ENCODE assay signal across 16 cellular contexts in genomic region chr1:89998306-89998705, GRCh38. TPM values are rescaled to one million over a fixed set of nuclear protein-coding genes. Genes with fewer than 3 reads are reported as not detected.
DNase-seq lines count a peak whose midpoint lies in the region; ATAC-seq and TF ChIP-seq lines count a peak whose summit lies in the region.
"Had no signal": no experiment of that assay in that cellular context is flagged by ENCODE, and none has a peak within 500 bp of the region (broad histone marks: within the 10 kb centered on the region; RNA-seq: fewer than 3 reads in every experiment).

No MANE protein-coding gene starts in this region.

- no peak for TF ChIP-seq RAD21 in IMR-90 (IDR thresholded peaks at IDR 0.05; ENCODE audit: low read length)

- H2AFZ ChIP-seq in IMR-90 (replicated peaks; ENCODE audit: low read length, poor library complexity), result no peak overlapping the region

- no peak overlapping the region for H3K4me3 ChIP-seq in BLaER1 treated with 17β-estradiol and CSF1 and Interleukin-3, amounts not matched to agents 10 nM and 100 nM
- no peak overlapping the region for H3K4me3 ChIP-seq in IMR-90 (ENCODE audit: insufficient read depth, low read depth, low read length)
- peak overlapping the region; percentile 53 for H3K4me3 ChIP-seq in adipocyte (ENCODE audit: low read length)
- H3K4me3 ChIP-seq in esophagus muscularis mucosa, result no peak overlapping the region

- peaks cover 23 to 45% (median 39%) of the 10 kb centered on the region in 10 experiments; a peak in 19 of 20 replicates for H3K4me1 ChIP-seq in BLaER1 treated with 17β-estradiol and CSF1 and Interleukin-3, amounts not matched to agents 10 nM and 100 nM
- H3K4me1 ChIP-seq in IMR-90 (ENCODE audit: control insufficient read depth, insufficient read depth, low read length) (no peaks in the 10 kb centered on the region; the same call in 1 of the 2 replicates), adipocyte (ENCODE audit: control insufficient read depth, insufficient read depth, low read length) (peaks cover 42% of the 10 kb centered on the region), esophagus muscularis mucosa (peaks cover 22 to 51% (median 39%) of the 10 kb centered on the region in 4 donors)

- no peaks in the 10 kb centered on the region for H3K9me3 ChIP-seq in BLaER1 treated with 17β-estradiol and CSF1 and Interleukin-3, amounts not matched to agents 10 nM and 100 nM (replicated peaks in 1 of 11)
- H3K9me3 ChIP-seq in IMR-90 (ENCODE audit: control insufficient read depth, insufficient read depth, low read length) (no peaks in the 10 kb centered on the region), adipocyte (ENCODE audit: control insufficient read depth, low read length) (no peaks in the 10 kb centered on the region), esophagus muscularis mucosa (no peaks in the 10 kb centered on the region)

- H3K18ac ChIP-seq in IMR-90 (ENCODE audit: low read depth, low read length), result no peak overlapping the region

- CTCF ChIA-PET in IMR-90 (lab: Yijun Ruan, JAX), result no interaction called here

- no peak for TF ChIP-seq CTCF in IMR-90 (conservative IDR thresholded peaks at IDR 0.05; ENCODE audit: low read depth, low read length)
- TF ChIP-seq CTCF in esophagus muscularis mucosa (IDR thresholded peaks at IDR 0.05), result no peak

- BruUV-seq in IMR-90 (replicated peaks; lab: Mats Ljungman, UMichigan), result no TSS peak

- no peak overlapping the region for H3K14ac ChIP-seq in IMR-90 (replicated peaks; ENCODE audit: low read depth, low read length)

- TF ChIP-seq EP300 in esophagus muscularis mucosa (IDR thresholded peaks at IDR 0.05), result no peak

- peak overlapping the region in 9 of 11 experiments; percentile 87 to 99 (median 93); a peak in 12 of 22 replicates for H3K4me2 ChIP-seq in BLaER1 treated with 17β-estradiol and CSF1 and Interleukin-3, amounts not matched to agents 10 nM and 100 nM
- no peak overlapping the region; the same call in 1 of the 2 replicates for H3K4me2 ChIP-seq in IMR-90 (ENCODE audit: low read depth, low read length)

- no peak overlapping the region for H3K4ac ChIP-seq in IMR-90 (ENCODE audit: low read depth, low read length)

- no peak overlapping the region for H3K27ac ChIP-seq in BLaER1 treated with 17β-estradiol and CSF1 and Interleukin-3, amounts not matched to agents 10 nM and 100 nM
- H3K27ac ChIP-seq in IMR-90 (ENCODE audit: insufficient read depth, low read length) (no peak overlapping the region), esophagus muscularis mucosa (replicated peaks in 1 of 4) (no peak overlapping the region)

- no peak for ATAC-seq in IMR-90 (ENCODE audit: low read depth)
- ATAC-seq: effector memory CD8-positive, alpha-beta T cell; stimulated activated naive B cell treated with anti-CD40 and anti-IgM and Interleukin-4, amounts not matched to agents 10 μg/mL and 1 μg/mL and 100 μg/mL, for 72 hours had no signal

- peaks cover 2% of the 10 kb centered on the region for H3K9me1 ChIP-seq in IMR-90 (ENCODE audit: insufficient read depth, low read length)

- H3K23ac ChIP-seq in IMR-90 (ENCODE audit: low read depth, low read length), result no peak overlapping the region

- no peak overlapping the region for H2BK15ac ChIP-seq in IMR-90 (ENCODE audit: low read depth, low read length)

- TF ChIP-seq POLR2A in IMR-90 (IDR thresholded peaks at IDR 0.05; ENCODE audit: low read depth, low read length) (no peak), esophagus muscularis mucosa (IDR thresholded peaks at IDR 0.05; ENCODE audit: low read depth) (no peak)

- POLR2A ChIA-PET in IMR-90 (lab: Charles Lee; ENCODE audit: unreplicated experiment), result no interaction called here

- no peak overlapping the region for H2AK9ac ChIP-seq in IMR-90 (replicated peaks; ENCODE audit: low read depth, low read length, poor library complexity)

- dilution Hi-C loops in IMR-90 (cut with HindIII; ENCODE audit: low sequenced_read_pairs, unreplicated experiment), result no loop called here

- H2AK5ac ChIP-seq in IMR-90 (ENCODE audit: low read depth, low read length), result no peak overlapping the region

- H2BK120ac ChIP-seq in IMR-90 (ENCODE audit: low read depth, low read length), result no peak overlapping the region

- no peak overlapping the region for H4K8ac ChIP-seq in IMR-90 (ENCODE audit: low read depth in 2 of 2, low read length in 2 of 2)

- H4K5ac ChIP-seq in IMR-90 (ENCODE audit: low read depth, low read length), result no peak overlapping the region

- no peak overlapping the region for H2BK5ac ChIP-seq in IMR-90 (ENCODE audit: low read depth, low read length, poor library complexity, severe bottlenecking)

- no peak overlapping the region for H4K91ac ChIP-seq in IMR-90 (ENCODE audit: insufficient read depth, low read depth, low read length)

- peaks cover 8 to 57% (median 46%) of the 10 kb centered on the region in 11 experiments; a peak in 20 of 22 replicates for H3K36me3 ChIP-seq in BLaER1 treated with 17β-estradiol and CSF1 and Interleukin-3, amounts not matched to agents 10 nM and 100 nM
- H3K36me3 ChIP-seq in IMR-90 (ENCODE audit: control insufficient read depth, insufficient read depth, low read length) (no peaks in the 10 kb centered on the region), adipocyte (ENCODE audit: control insufficient read depth, insufficient read depth, low read length, severe bottlenecking) (no peaks in the 10 kb centered on the region), esophagus muscularis mucosa (peaks cover 0 to 5% (median 0%) of the 10 kb centered on the region in 4 donors)

- H3K79me1 ChIP-seq in IMR-90 (ENCODE audit: low read depth in 1 of 2, low read length in 2 of 2), result peaks cover 17 to 33% of the 10 kb centered on the region in 2 experiments

- no peak overlapping the region for H3K56ac ChIP-seq in IMR-90 (ENCODE audit: extremely low read depth, insufficient read depth, low read length)

- no peaks in the 10 kb centered on the region for H3K27me3 ChIP-seq in BLaER1 treated with 17β-estradiol and CSF1 and Interleukin-3, amounts not matched to agents 10 nM and 100 nM
- H3K27me3 ChIP-seq in IMR-90 (ENCODE audit: control insufficient read depth, insufficient read depth, low read length) (no peaks in the 10 kb centered on the region), adipocyte (replicated peaks; ENCODE audit: control insufficient read depth, insufficient read depth, low read length) (no peaks in the 10 kb centered on the region), esophagus muscularis mucosa (no peaks in the 10 kb centered on the region)

- DNase-seq in IMR-90 (peak; percentile 34), adipocyte (ENCODE audit: low read depth) (peak; percentile 53), iris pigment epithelial cell (ENCODE audit: low read depth) (peak; percentile 58), esophagus muscularis mucosa (ENCODE audit: extremely low spot score) (no peak), SHP77 treated with DMSO at 0.1 percent for 48 hours (lab: John Stamatoyannopoulos, UW) (no peak), NCI-H187 (lab: John Stamatoyannopoulos, UW) (no peak), NCI-H1105 (lab: John Stamatoyannopoulos, UW) (no peak)
- DNase-seq: activated CD4-positive, CD25-positive, alpha-beta regulatory T cell; activated naive CD4-positive, alpha-beta T cell; effector memory CD8-positive, alpha-beta T cell; H9; head of caudate nucleus; midbrain; NCI-H146; stimulated activated naive B cell treated with anti-CD40 and anti-IgM and Interleukin-4, amounts not matched to agents 10 μg/mL and 1 μg/mL and 100 μg/mL, for 72 hours had no signal

- in situ Hi-C loops in IMR-90 (cut with MboI; ENCODE audit: low sequenced_read_pairs), result loop anchor here (10.0 to 25.0 kb wide), 2 partner anchors 364 to 511 kb away; partner anchors contain the start of gene LRRC8C

- H2BK20ac ChIP-seq in IMR-90 (ENCODE audit: low read depth, low read length), result no peak overlapping the region

- no peak overlapping the region for H3K9ac ChIP-seq in BLaER1 treated with 17β-estradiol and CSF1 and Interleukin-3, amounts not matched to agents 10 nM and 100 nM
- no peak overlapping the region for H3K9ac ChIP-seq in IMR-90 (ENCODE audit: low read depth, low read length)
- H3K9ac ChIP-seq in adipocyte (ENCODE audit: low read length), result no peak overlapping the region

- H4K20me1 ChIP-seq in BLaER1 treated with 17β-estradiol and CSF1 and Interleukin-3, amounts not matched to agents 10 nM and 100 nM, result peaks cover 53 to 81% (median 77%) of the 10 kb centered on the region in 11 experiments; a peak in 21 of 22 replicates
- peaks cover 19% of the 10 kb centered on the region; the same call in 1 of the 2 replicates for H4K20me1 ChIP-seq in IMR-90 (ENCODE audit: insufficient read depth, low read length)

- intact Hi-C loops in IMR-90 (cut with micrococcal nuclease), result loop anchor here (5.0 kb wide), 1 partner anchor 361 kb away; no protein-coding TSS in a partner anchor
- intact Hi-C loops in esophagus muscularis mucosa (cut with DNase I), result loop anchor here (10.0 kb wide), 1 partner anchor 364 kb away; the partner anchor contains the start of gene LRRC8C

TF ChIP-seq in IMR-90, 13 proteins besides CTCF, POLR2A, EP300 and RAD21:
- TF ChIP-seq USF2 (IDR thresholded peaks at IDR 0.05; ENCODE audit: low read depth, low read length) (no peak), ELK1 (IDR thresholded peaks at IDR 0.05; ENCODE audit: borderline replicate concordance, low read depth, low read length) (no peak), MAFK (IDR thresholded peaks at IDR 0.05; ENCODE audit: low read depth, low read length) (no peak), RCOR1 (IDR thresholded peaks at IDR 0.05; ENCODE audit: insufficient replicate concordance, low read length) (no peak)

RNA-seq across cellular contexts. Expression of gene ZNF326, which starts 3.4 kb away (rescaled TPM):
- total RNA-seq in IMR-90 (2012; rRNA removed) (4.5 and 10.0 TPM in 2 replicates), esophagus muscularis mucosa (10 to 100 TPM in 2 of 4 donors, 1 to 10 TPM in 2; 9.0 to 15.4 (median 9.9) TPM)
- polyA plus RNA-seq in IMR-90 (2012; rRNA removed), result 13.1 and 17.0 TPM in 2 replicates
- polyA plus RNA-seq in IMR-90 (2012; cell fraction: cytosol; rRNA removed), result 3.3 and 3.7 TPM in 2 replicates
- polyA plus RNA-seq in IMR-90 (2012; cell fraction: nucleus; rRNA removed; ENCODE audit: low replicate concordance), result 8.9 and 23.9 TPM in 2 replicates

Comparison
In these comparisons a context has a peak if more than half of its experiments do, and no peak if none do; other contexts are left out.
1. DNase-seq: peak in IMR-90 (single experiment), adipocyte (single experiment) and iris pigment epithelial cell (single experiment); none in esophagus muscularis mucosa (single experiment), SHP77 treated with DMSO at 0.1 percent for 48 hours (single experiment), NCI-H187 (0 of 2) and NCI-H1105 (single experiment).